In the genomic region with DNA sequence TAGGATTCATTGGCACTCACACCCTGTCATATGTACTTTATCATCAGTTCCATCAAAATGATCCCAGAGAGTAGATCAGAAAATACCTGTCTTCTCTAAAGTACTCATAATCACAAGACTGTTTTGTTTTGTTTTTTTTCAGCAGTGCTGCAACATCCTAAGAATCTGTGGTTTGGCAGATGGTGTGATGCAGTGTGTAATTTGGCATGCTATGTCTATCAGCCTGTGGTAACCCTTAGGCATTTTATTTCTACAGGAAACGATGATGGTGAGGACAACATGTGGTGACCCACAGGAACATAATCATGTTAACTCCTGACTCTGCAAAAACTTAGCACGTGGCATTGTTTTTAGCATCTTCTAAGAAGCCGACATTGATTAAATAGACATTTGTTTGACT, we compare ENCODE assay signal across 14 cellular contexts.
DNase-seq lines count a peak whose midpoint lies in the region; ATAC-seq and TF ChIP-seq lines count a peak whose summit lies in the region.
"Had no signal": no experiment of that assay in that cellular context is flagged by ENCODE, and none has a peak within 500 bp of the region (broad histone marks: within the 10 kb centered on the region; RNA-seq: fewer than 3 reads in every experiment).

No MANE protein-coding gene starts in this region.

- H3K9me2 ChIP-seq in Karpas-422 (replicated peaks; ENCODE audit: insufficient read depth, low read length): no peaks in the 10 kb centered on the region

- H3K27ac ChIP-seq in Karpas-422 (ENCODE audit: low read length): no peak overlapping the region
- H3K27ac ChIP-seq: esophagus squamous epithelium, HL-60, left lung, VCaP had no signal

- H3K4me2 ChIP-seq in Karpas-422 (ENCODE audit: low read depth, low read length, poor library complexity, severe bottlenecking): no peak overlapping the region

- no peaks in the 10 kb centered on the region for H3K27me3 ChIP-seq in Karpas-422 (ENCODE audit: low read length)
- H3K27me3 ChIP-seq: esophagus squamous epithelium, left lung had no signal

- H3K36me3 ChIP-seq in Karpas-422 (ENCODE audit: insufficient read depth, low read length): no peaks in the 10 kb centered on the region
- H3K36me3 ChIP-seq: esophagus squamous epithelium, left lung had no signal

- ATAC-seq in GM21576 (IDR thresholded peaks at IDR 0.05; ENCODE audit: unreplicated experiment): no peak
- ATAC-seq: left lung, Panc1 had no signal

- H3K9me3 ChIP-seq in Karpas-422 (ENCODE audit: low read length): peaks cover 27% of the 10 kb centered on the region
- H3K9me3 ChIP-seq: esophagus squamous epithelium had no signal

- no peaks in the 10 kb centered on the region for H4K20me1 ChIP-seq in Karpas-422 (ENCODE audit: insufficient read depth, low read depth, low read length)

- no peak overlapping the region for H2AFZ ChIP-seq in Karpas-422 (ENCODE audit: low read length)

- H3K4me3 ChIP-seq in epithelial cell of proximal tubule (ENCODE audit: low read depth, low read length) (no peak overlapping the region), Karpas-422 (ENCODE audit: low read length) (no peak overlapping the region)
- H3K4me3 ChIP-seq: esophagus squamous epithelium, left lung had no signal

- no peaks in the 10 kb centered on the region for H3K4me1 ChIP-seq in Karpas-422 (ENCODE audit: low read length)
- H3K4me1 ChIP-seq: esophagus squamous epithelium, left lung had no signal

- no peaks in the 10 kb centered on the region for H3K79me2 ChIP-seq in Karpas-422 (ENCODE audit: low read length)

- DNase-seq in H4 (ENCODE audit: low spot score) (peak; percentile 95), RPMI8226 (peak; percentile 5), epithelial cell of proximal tubule (ENCODE audit: low read depth) (peak; percentile 9), smooth muscle cell of the brain vasculature (ENCODE audit: low read depth, low spot score) (peak; percentile 37), Karpas-422 (no peak), mesenteric fat pad (ENCODE audit: low spot score) (no peak)
- DNase-seq: activated T-cell treated with anti-CD3 and anti-CD28 coated beads for 4 hours, esophagus squamous epithelium, left lung, NCI-H1436 had no signal

- no peak for TF ChIP-seq CTCF in epithelial cell of proximal tubule (conservative IDR thresholded peaks at IDR 0.05; ENCODE audit: low read depth, low read length)

- H3K9ac ChIP-seq in Karpas-422 (ENCODE audit: low read length): no peak overlapping the region

Comparison
In these comparisons a context has a peak if more than half of its experiments do, and no peak if none do; other contexts are left out.
1. DNase-seq: peak in H4 (single experiment), RPMI8226 (single experiment), epithelial cell of proximal tubule (single experiment) and smooth muscle cell of the brain vasculature (single experiment); none in Karpas-422 (single experiment) and mesenteric fat pad (single experiment).